In the genomic region with DNA sequence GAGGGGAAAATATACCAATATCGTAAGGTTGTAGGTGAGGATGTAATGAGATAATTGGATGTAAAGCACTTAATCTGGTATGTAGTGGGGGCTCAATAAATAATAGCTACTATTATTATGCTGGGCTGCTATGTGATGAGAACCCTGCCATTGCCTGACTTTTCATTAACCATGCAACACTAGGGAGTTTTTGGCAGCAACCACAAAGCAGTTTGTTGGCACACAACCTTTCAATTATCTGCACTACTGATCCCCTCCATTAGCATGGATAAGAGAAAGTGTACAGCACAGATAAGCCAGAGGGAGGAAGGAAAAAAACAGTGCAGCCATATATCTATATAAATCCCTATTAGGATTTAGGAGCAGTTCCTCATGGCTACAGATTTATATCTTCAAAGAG, we compare ENCODE assay signal across 15 cellular contexts.
"Had no signal": no experiment of that assay in that cellular context is flagged by ENCODE, and none has a peak within 500 bp of the region (broad histone marks: within the 10 kb centered on the region; RNA-seq: fewer than 3 reads in every experiment).

No MANE protein-coding gene starts in this region.

- H3K9ac ChIP-seq: parathyroid adenoma had no signal

- H3K79me2 ChIP-seq: hepatocyte, parathyroid adenoma had no signal

- H3K9me3 ChIP-seq: adrenal gland, colonic mucosa, thoracic aorta had no signal

- H3K27ac ChIP-seq: adrenal gland, colonic mucosa, hepatocyte, parathyroid adenoma, sigmoid colon, thoracic aorta had no signal

- DNase-seq: activated CD4-positive, alpha-beta T cell treated with anti-CD3 and anti-CD28 coated beads for 48 hours; activated CD8-positive, alpha-beta T cell treated with anti-CD3 and anti-CD28 coated beads for 36 hours; activated effector memory CD4-positive, alpha-beta T cell treated with Interleukin-2 at 50 U/mL for 16 hours; activated T-cell treated with anti-CD3 and anti-CD28 coated beads, Interleukin-2, amount 50 U/mL, for 4 hours; adrenal gland; colonic mucosa; islet precursor cell; naive B cell; sigmoid colon; stimulated activated CD4-positive, alpha-beta T cell treated with anti-CD3 and anti-CD28 coated beads, Interleukin-1b, Interleukin-23, amount 100 ng/mL, for 48 hours had no signal

- H3K36me3 ChIP-seq: adrenal gland, colonic mucosa, sigmoid colon, thoracic aorta had no signal

- H3K27me3 ChIP-seq: adrenal gland, colonic mucosa, hepatocyte, sigmoid colon had no signal

- ATAC-seq: activated CD8-positive, alpha-beta T cell treated with anti-CD3 and anti-CD28 coated beads for 36 hours; activated T-cell treated with anti-CD3 and anti-CD28 coated beads, Interleukin-2, amount 50 U/mL, for 4 hours; esophagus mucosa; stimulated activated effector memory CD8-positive, alpha-beta T cell treated with anti-CD3 and anti-CD28 coated beads, Interleukin-12 subunit alpha, Interleukin-12 subunit beta, amount 100 ng/mL, for 72 hours had no signal

- H3K4me2 ChIP-seq: hepatocyte had no signal

- H3K4me3 ChIP-seq: adrenal gland, colonic mucosa, hepatocyte, sigmoid colon, thoracic aorta had no signal

- H3K4me1 ChIP-seq: colonic mucosa, parathyroid adenoma had no signal

- H2AFZ ChIP-seq: hepatocyte, parathyroid adenoma had no signal
